In the genomic region with DNA sequence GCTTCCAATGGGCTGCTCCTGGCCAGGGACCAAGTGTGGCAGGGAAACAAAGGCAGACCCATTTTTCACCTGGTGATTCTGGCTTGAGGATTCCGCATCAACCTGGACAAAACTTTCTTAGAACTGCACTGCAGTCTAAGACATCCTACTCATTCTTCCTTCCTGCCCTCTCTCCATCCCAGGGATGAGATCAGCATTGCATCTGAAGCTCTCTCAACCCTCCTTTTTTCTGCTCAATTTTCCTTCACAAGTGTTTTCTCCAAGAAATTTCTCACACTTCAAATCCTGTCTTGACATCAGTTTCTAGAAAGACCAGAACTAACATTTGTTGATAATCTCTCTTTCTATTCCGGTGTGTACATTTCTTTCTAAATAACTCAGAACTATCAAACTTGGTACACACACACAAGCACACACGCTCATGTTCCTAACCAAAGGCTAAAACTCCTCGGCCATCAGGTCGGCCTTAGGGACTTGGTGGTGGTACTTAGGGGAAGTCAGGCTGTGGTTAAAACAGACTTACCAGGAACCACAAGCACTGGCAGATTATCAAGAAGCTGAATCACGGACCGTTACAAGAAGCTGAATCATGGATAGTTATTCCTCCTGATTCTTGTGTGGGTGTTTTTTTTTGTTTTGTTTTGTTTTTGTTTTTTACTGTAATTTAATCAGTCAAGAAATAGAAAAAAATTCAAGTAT, we compare ENCODE assay signal across 9 cellular contexts. TPM values are rescaled to one million over a fixed set of nuclear protein-coding genes. Genes with fewer than 3 reads are reported as not detected.
DNase-seq lines count a peak whose midpoint lies in the region; ATAC-seq and TF ChIP-seq lines count a peak whose summit lies in the region.
"Had no signal": no experiment of that assay in that cellular context is flagged by ENCODE, and none has a peak within 500 bp of the region (broad histone marks: within the 10 kb centered on the region; RNA-seq: fewer than 3 reads in every experiment).

No MANE protein-coding gene starts in this region.

- no peak for TF ChIP-seq POLR2A in suprapubic skin (IDR thresholded peaks at IDR 0.05)

- no peaks in the 10 kb centered on the region for H3K9me3 ChIP-seq in PC-9 (ENCODE audit: insufficient read depth, low read depth)
- no peaks in the 10 kb centered on the region for H3K9me3 ChIP-seq in suprapubic skin

- H3K4me3 Mint-ChIP-seq in activated CD8-positive, alpha-beta memory T cell treated with anti-CD3 and anti-CD28 coated beads, Interleukin-2, amount 10 ng/mL, durations not matched to agents 7 days and 5 days, result no peak overlapping the region
- H3K4me3 Mint-ChIP-seq: CD4-positive, alpha-beta T cell had no signal

- H3K36me3 ChIP-seq in PC-9 (ENCODE audit: low read depth), result no peaks in the 10 kb centered on the region
- H3K36me3 ChIP-seq in suprapubic skin, result no peaks in the 10 kb centered on the region

- POLR2A ChIA-PET in PC-9 (lab: Charles Lee; ENCODE audit: unreplicated experiment), result no interaction called here

- H3K4me3 ChIP-seq in PC-9 (no peak overlapping the region), suprapubic skin (no peak overlapping the region)

- peaks cover 34% of the 10 kb centered on the region for H3K4me1 Mint-ChIP-seq in activated CD8-positive, alpha-beta memory T cell treated with anti-CD3 and anti-CD28 coated beads, Interleukin-2, amount 10 ng/mL, durations not matched to agents 7 days and 5 days

- H3K9me3 Mint-ChIP-seq in activated CD8-positive, alpha-beta memory T cell treated with anti-CD3 and anti-CD28 coated beads, Interleukin-2, amount 10 ng/mL, durations not matched to agents 7 days and 5 days (ENCODE audit: low read depth), result no peaks in the 10 kb centered on the region
- H3K9me3 Mint-ChIP-seq: CD4-positive, alpha-beta T cell had no signal

- TF ChIP-seq CTCF in PC-9 (conservative IDR thresholded peaks at IDR 0.05) (no peak), suprapubic skin (IDR thresholded peaks at IDR 0.05) (no peak)

- peaks cover 18% of the 10 kb centered on the region for H3F3A ChIP-seq in PC-9 (ENCODE audit: insufficient read depth, low read depth)

- no peaks in the 10 kb centered on the region for H3K79me2 ChIP-seq in PC-9 (ENCODE audit: low read depth)

- H3K27me3 ChIP-seq in PC-9 (ENCODE audit: insufficient read depth, low read depth) (no peaks in the 10 kb centered on the region), suprapubic skin (no peaks in the 10 kb centered on the region)

- peak; percentile 45 for DNase-seq in activated CD8-positive, alpha-beta memory T cell treated with anti-CD3 and anti-CD28 coated beads, Interleukin-2, amount 10 ng/mL, durations not matched to agents 7 days and 5 days
- DNase-seq in activated CD8-positive, alpha-beta memory T cell treated with anti-CD3 and anti-CD28 coated beads, Interleukin-2, amount 50 U/mL, for 4 hours, result no peak
- DNase-seq in PC-9 (peak; percentile 15 to 81), suprapubic skin (ENCODE audit: low spot score in 2 of 2) (no peak), inferior parietal cortex (ENCODE audit: extremely low spot score) (no peak)
- DNase-seq: CD4-positive, alpha-beta T cell had no signal

- WGBS in suprapubic skin, result 43% methylated on average over 7 of the region's 7 CpGs

- H3K4me2 ChIP-seq in PC-9, result peak overlapping the region; percentile 45

- H3K36me3 Mint-ChIP-seq in activated CD8-positive, alpha-beta memory T cell treated with anti-CD3 and anti-CD28 coated beads, Interleukin-2, amount 10 ng/mL, durations not matched to agents 7 days and 5 days, result peaks cover 2% of the 10 kb centered on the region

- no peaks in the 10 kb centered on the region for H4K20me1 ChIP-seq in PC-9 (ENCODE audit: insufficient read depth)

- no peaks in the 10 kb centered on the region for H3K9me2 ChIP-seq in PC-9 (ENCODE audit: insufficient read depth)

- intact Hi-C loops in PC-9 (cut with micrococcal nuclease; ENCODE audit: unreplicated experiment), result no loop called here

- CTCF ChIA-PET in activated CD8-positive, alpha-beta memory T cell treated with anti-CD3 and anti-CD28 coated beads, Interleukin-2, amount 10 ng/mL, durations not matched to agents 7 days and 5 days (lab: Charles Lee), result no interaction called here
- CTCF ChIA-PET in PC-9 (lab: Charles Lee), result interaction anchor here (0.6 to 0.7 kb wide), 3 partner anchors 183 to 1524 kb away, joined by 3 to 8 read pairs (median 6); no protein-coding TSS in a partner anchor

- TF ChIP-seq EP300 in suprapubic skin (IDR thresholded peaks at IDR 0.05), result no peak

- no peak overlapping the region for H2AFZ ChIP-seq in PC-9

- H3K27ac Mint-ChIP-seq in activated CD8-positive, alpha-beta memory T cell treated with anti-CD3 and anti-CD28 coated beads, Interleukin-2, amount 10 ng/mL, durations not matched to agents 7 days and 5 days, result peak overlapping the region; percentile 72
- H3K27ac Mint-ChIP-seq: CD4-positive, alpha-beta T cell had no signal

- no TSS peak for BruUV-seq in PC-9 (replicated peaks; lab: Mats Ljungman, UMichigan)

- peaks cover 5% of the 10 kb centered on the region for H3K27me3 Mint-ChIP-seq in activated CD8-positive, alpha-beta memory T cell treated with anti-CD3 and anti-CD28 coated beads, Interleukin-2, amount 10 ng/mL, durations not matched to agents 7 days and 5 days

- H3K4me1 ChIP-seq in PC-9 (replicated peaks; ENCODE audit: insufficient read depth) (peaks cover 39% of the 10 kb centered on the region), suprapubic skin (peaks cover 11% of the 10 kb centered on the region)

- H3K27ac ChIP-seq in PC-9 (no peak overlapping the region), suprapubic skin (peak overlapping the region; percentile 19)

- ATAC-seq in activated CD8-positive, alpha-beta memory T cell treated with anti-CD3 and anti-CD28 coated beads, Interleukin-2, amount 10 ng/mL, durations not matched to agents 7 days and 5 days, result peak; percentile 35
- ATAC-seq in esophagus mucosa, result peak; percentile 54
- ATAC-seq in HG03095 (IDR thresholded peaks at IDR 0.05; ENCODE audit: unreplicated experiment), result no peak
- no peak for ATAC-seq in GM18517 (IDR thresholded peaks at IDR 0.05; ENCODE audit: unreplicated experiment)

RNA-seq across cellular contexts. Expression of a gene that starts 21.0 kb away (rescaled TPM):
- total RNA-seq in activated CD8-positive, alpha-beta memory T cell treated with anti-CD3 and anti-CD28 coated beads, Interleukin-2, amount 10 ng/mL, durations not matched to agents 7 days and 5 days, result under 1 TPM; 0.15 to 0.16 TPM
- total RNA-seq in PC-9 (2021), result 12.7 and 21.7 TPM in 2 replicates
- 34.9 TPM for total RNA-seq in esophagus mucosa
- 100 to 1,000 TPM in 3 of 4 donors, 10 to 100 TPM in 1; 87.7 to 123 (median 112) TPM for total RNA-seq in suprapubic skin

Comparison
In these comparisons a context has a peak if more than half of its experiments do, and no peak if none do; other contexts are left out.
1. DNase-seq: peak in activated CD8-positive, alpha-beta memory T cell treated with anti-CD3 and anti-CD28 coated beads, Interleukin-2, amount 10 ng/mL, durations not matched to agents 7 days and 5 days (single experiment) and PC-9 (2 of 2); none in activated CD8-positive, alpha-beta memory T cell treated with anti-CD3 and anti-CD28 coated beads, Interleukin-2, amount 50 U/mL, for 4 hours (single experiment), suprapubic skin (0 of 2) and inferior parietal cortex (single experiment).
2. ATAC-seq: peak in activated CD8-positive, alpha-beta memory T cell treated with anti-CD3 and anti-CD28 coated beads, Interleukin-2, amount 10 ng/mL, durations not matched to agents 7 days and 5 days (single experiment) and esophagus mucosa (single experiment); none in HG03095 (single experiment) and GM18517 (single experiment).
3. RNA of a gene that starts 21.0 kb away (total RNA-seq): 87.7 to 123 TPM in suprapubic skin, 34.9 TPM in esophagus mucosa (single experiment) and 12.7 to 21.7 TPM in PC-9; 0.15 to 0.16 TPM in activated CD8-positive, alpha-beta memory T cell treated with anti-CD3 and anti-CD28 coated beads, Interleukin-2, amount 10 ng/mL, durations not matched to agents 7 days and 5 days; every median in the first group is over 10 times any median in the second.